Comparison of ENCODE assay signal across 1 cellular context in the genomic region with DNA sequence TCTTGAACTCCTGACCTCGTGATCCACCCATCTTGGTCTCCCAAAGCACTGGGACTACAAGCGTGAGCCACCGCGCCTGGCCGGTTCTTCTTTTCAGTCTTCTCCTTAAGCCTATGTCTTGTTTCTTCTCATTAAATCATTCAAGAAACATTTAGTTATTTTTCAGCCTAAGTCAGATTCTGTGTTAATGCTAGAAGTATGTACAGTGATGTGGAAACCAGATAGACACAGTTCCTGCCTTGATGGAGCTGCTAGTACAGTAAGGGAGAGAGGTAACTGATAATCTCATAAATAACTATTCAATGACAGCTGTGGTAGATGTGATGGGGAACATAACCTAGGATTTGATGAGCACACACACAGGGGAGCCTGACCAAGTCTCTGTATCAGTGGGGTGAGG.
TF ChIP-seq lines count a peak whose summit lies in the region.

No MANE protein-coding gene starts in this region.

TF ChIP-seq in IMR-90, 13 proteins besides CTCF, POLR2A, EP300 and RAD21 (continued from another document):
- TF ChIP-seq MXI1 (IDR thresholded peaks at IDR 0.05; ENCODE audit: borderline replicate concordance, low read depth, low read length): no peak
- no peak for TF ChIP-seq RCOR1 (IDR thresholded peaks at IDR 0.05; ENCODE audit: insufficient replicate concordance, low read length)
- TF ChIP-seq CHD1 (IDR thresholded peaks at IDR 0.05; ENCODE audit: low read depth, low read length): no peak
- no peak for TF ChIP-seq SMC3 (IDR thresholded peaks at IDR 0.05; ENCODE audit: low read depth, low read length)
- TF ChIP-seq MAFK (IDR thresholded peaks at IDR 0.05; ENCODE audit: low read depth, low read length): no peak
- TF ChIP-seq CEBPB (IDR thresholded peaks at IDR 0.05; ENCODE audit: low read depth, low read length): no peak
- TF ChIP-seq BHLHE40 (IDR thresholded peaks at IDR 0.05; ENCODE audit: low read depth, low read length): no peak
- no peak for TF ChIP-seq RFX5 (IDR thresholded peaks at IDR 0.05; ENCODE audit: low read depth, low read length)
- TF ChIP-seq, protein P1, sequence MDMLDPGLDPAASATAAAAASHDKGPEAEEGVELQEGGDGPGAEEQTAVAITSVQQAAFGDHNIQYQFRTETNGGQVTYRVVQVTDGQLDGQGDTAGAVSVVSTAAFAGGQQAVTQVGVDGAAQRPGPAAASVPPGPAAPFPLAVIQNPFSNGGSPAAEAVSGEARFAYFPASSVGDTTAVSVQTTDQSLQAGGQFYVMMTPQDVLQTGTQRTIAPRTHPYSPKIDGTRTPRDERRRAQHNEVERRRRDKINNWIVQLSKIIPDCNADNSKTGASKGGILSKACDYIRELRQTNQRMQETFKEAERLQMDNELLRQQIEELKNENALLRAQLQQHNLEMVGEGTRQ (IDR thresholded peaks at IDR 0.05; ENCODE audit: low read depth, low read length): no peak
- TF ChIP-seq, protein P2, sequence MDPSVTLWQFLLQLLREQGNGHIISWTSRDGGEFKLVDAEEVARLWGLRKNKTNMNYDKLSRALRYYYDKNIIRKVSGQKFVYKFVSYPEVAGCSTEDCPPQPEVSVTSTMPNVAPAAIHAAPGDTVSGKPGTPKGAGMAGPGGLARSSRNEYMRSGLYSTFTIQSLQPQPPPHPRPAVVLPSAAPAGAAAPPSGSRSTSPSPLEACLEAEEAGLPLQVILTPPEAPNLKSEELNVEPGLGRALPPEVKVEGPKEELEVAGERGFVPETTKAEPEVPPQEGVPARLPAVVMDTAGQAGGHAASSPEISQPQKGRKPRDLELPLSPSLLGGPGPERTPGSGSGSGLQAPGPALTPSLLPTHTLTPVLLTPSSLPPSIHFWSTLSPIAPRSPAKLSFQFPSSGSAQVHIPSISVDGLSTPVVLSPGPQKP (IDR thresholded peaks at IDR 0.05; ENCODE audit: borderline replicate concordance, low read depth, low read length): no peak
